8 cellular contexts compared by ENCODE assay signal in the genomic region with DNA sequence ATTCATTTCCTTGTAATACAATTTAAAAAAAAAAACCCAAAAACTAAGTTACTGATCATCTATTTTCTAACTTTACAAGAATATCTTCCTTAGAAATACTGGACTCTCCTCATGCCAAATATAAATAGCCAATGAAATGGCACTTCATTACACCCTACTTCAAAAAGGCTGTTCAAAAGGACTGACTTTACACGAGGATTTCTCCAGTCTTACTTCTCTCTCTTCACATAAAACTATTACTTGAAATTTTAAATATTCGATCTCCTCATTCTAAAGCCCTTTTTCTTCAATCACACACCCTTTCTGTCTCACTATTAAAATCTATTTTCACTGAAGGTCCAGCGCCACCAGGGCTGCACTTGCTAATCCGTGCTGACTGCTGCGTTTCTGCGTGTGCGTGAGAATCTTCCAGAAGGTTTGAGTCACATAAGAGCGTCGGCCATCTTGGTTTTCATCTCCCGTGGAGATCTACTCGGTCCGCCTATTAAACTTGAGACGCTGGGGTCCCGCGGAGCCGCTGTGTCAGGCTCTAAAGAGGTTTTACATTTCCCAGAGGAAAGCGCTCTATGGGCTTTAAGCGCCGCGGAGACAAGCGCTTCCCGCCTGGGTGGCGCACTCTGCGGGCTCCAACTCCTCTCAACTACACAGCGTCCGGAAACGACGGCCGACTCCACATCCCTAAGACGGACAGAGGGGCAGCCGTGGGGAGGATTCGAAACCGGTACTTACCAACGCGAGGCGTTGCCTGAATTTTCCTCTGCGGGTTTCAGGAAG. TPM values are rescaled to one million over a fixed set of nuclear protein-coding genes. Genes with fewer than 3 reads are reported as not detected.
DNase-seq lines count a peak whose midpoint lies in the region; ATAC-seq lines count a peak whose summit lies in the region.

No MANE protein-coding gene starts in this region.

- peaks cover 7 to 37% of the 10 kb centered on the region in 2 donors for H3K9me3 Mint-ChIP-seq in effector memory CD8-positive, alpha-beta T cell

- peaks cover 10% of the 10 kb centered on the region for H3K9me3 ChIP-seq in mesenchymal stem cell (ENCODE audit: control insufficient read depth, low read length)

- no peak overlapping the region for H2BK120ac ChIP-seq in mesenchymal stem cell (ENCODE audit: low read depth, low read length)

- peak; percentile 19 for ATAC-seq in GM19025 (IDR thresholded peaks at IDR 0.05; ENCODE audit: low read depth, unreplicated experiment)
- peak; percentile 33 for ATAC-seq in HG03460 (IDR thresholded peaks at IDR 0.05; ENCODE audit: unreplicated experiment)
- ATAC-seq in effector memory CD8-positive, alpha-beta T cell (replicated peaks) = peak; percentile 29

- H2BK15ac ChIP-seq in mesenchymal stem cell (ENCODE audit: low read depth, poor library complexity, severe bottlenecking) = no peak overlapping the region

- peak overlapping the region; percentile 84 for H3K27ac ChIP-seq in mesenchymal stem cell (ENCODE audit: low read length, poor library complexity, severe bottlenecking)

- peak overlapping the region; percentile 96 to 98 for H3K27ac Mint-ChIP-seq in effector memory CD8-positive, alpha-beta T cell

- H3K4me3 Mint-ChIP-seq in effector memory CD8-positive, alpha-beta T cell = peak overlapping the region; percentile 85 to 92

- H3K36me3 ChIP-seq in mesenchymal stem cell (ENCODE audit: control insufficient read depth in 1 of 2, insufficient read depth in 2 of 2, low read depth in 1 of 2, low read length in 2 of 2) = peaks cover 0 to 9% of the 10 kb centered on the region in 2 experiments

- H2AK5ac ChIP-seq in mesenchymal stem cell (ENCODE audit: low read length, severe bottlenecking) = no peak overlapping the region

- no peaks in the 10 kb centered on the region for H3K27me3 ChIP-seq in mesenchymal stem cell (ENCODE audit: control insufficient read depth in 1 of 2, insufficient read depth in 1 of 2, low read length in 2 of 2)

- H4K8ac ChIP-seq in mesenchymal stem cell (ENCODE audit: low read length) = no peak overlapping the region

- peak overlapping the region; percentile 36 for H2AFZ ChIP-seq in mesenchymal stem cell (ENCODE audit: low read depth, low read length)

- peaks cover 25% of the 10 kb centered on the region for H3K36me3 Mint-ChIP-seq in effector memory CD8-positive, alpha-beta T cell (ENCODE audit: insufficient read depth)

- no peak overlapping the region for H3K14ac ChIP-seq in mesenchymal stem cell (ENCODE audit: low read length in 2 of 2)

- H3K18ac ChIP-seq in mesenchymal stem cell (ENCODE audit: low read depth in 1 of 2, low read length in 2 of 2) = peak overlapping the region in 1 of 2 experiments; percentile 76

- no peaks in the 10 kb centered on the region for H3K4me1 ChIP-seq in mesenchymal stem cell (ENCODE audit: control insufficient read depth, insufficient read depth, low read depth, low read length)

- H3K23ac ChIP-seq in mesenchymal stem cell (ENCODE audit: low read length in 2 of 2) = no peak overlapping the region

- H4K91ac ChIP-seq in mesenchymal stem cell (ENCODE audit: low read length) = no peak overlapping the region

- DNase-seq in AG08395 (ENCODE audit: low spot score) (peak; percentile 61), NCI-H82 (lab: John Stamatoyannopoulos, UW) (peak; percentile 81), mesenchymal stem cell (peak; percentile 89)
- peak; percentile 24 to 36 (median 33) for DNase-seq in activated CD8-positive, alpha-beta memory T cell treated with anti-CD3 and anti-CD28 coated beads for 48 hours (ENCODE audit: low read depth in 2 of 3, low spot score in 2 of 3)
- DNase-seq in effector memory CD8-positive, alpha-beta T cell = peak; percentile 49 to 67 (median 53)
- peak; percentile 10 for DNase-seq in stimulated activated CD8-positive, alpha-beta memory T cell treated with anti-CD3 and anti-CD28 coated beads, Interleukin-12 subunit alpha, Interleukin-12 subunit beta, amount 100 ng/mL, for 24 hours (ENCODE audit: extremely low read depth)

- H3K4me1 Mint-ChIP-seq in effector memory CD8-positive, alpha-beta T cell (ENCODE audit: low read depth in 2 of 2) = peaks cover 32 to 37% of the 10 kb centered on the region in 2 donors

- WGBS in mesenchymal stem cell = 50% methylated on average over 37 of the region's 37 CpGs

- H3K79me1 ChIP-seq in mesenchymal stem cell (replicated peaks; ENCODE audit: low read length, poor library complexity, severe bottlenecking) = no peaks in the 10 kb centered on the region

- no peak overlapping the region for H2BK12ac ChIP-seq in mesenchymal stem cell (ENCODE audit: low read length in 2 of 2)

- peak overlapping the region in 1 of 2 experiments; percentile 54 for H3K4ac ChIP-seq in mesenchymal stem cell (ENCODE audit: low read depth in 1 of 2, low read length in 2 of 2)

- H3K27me3 Mint-ChIP-seq in effector memory CD8-positive, alpha-beta T cell = peaks cover under 1 to 6% of the 10 kb centered on the region in 2 donors

- peak overlapping the region; percentile 64 for H3K4me2 ChIP-seq in mesenchymal stem cell (ENCODE audit: low read length, poor library complexity, severe bottlenecking)

- H3K9ac ChIP-seq in mesenchymal stem cell (ENCODE audit: low read length) = peak overlapping the region; percentile 98

- H2BK5ac ChIP-seq in mesenchymal stem cell (ENCODE audit: low read depth, low read length, poor library complexity, severe bottlenecking) = no peak overlapping the region

- H3K4me3 ChIP-seq in mesenchymal stem cell (ENCODE audit: insufficient read depth in 1 of 2, low read depth in 1 of 2, low read length in 2 of 2) = peak overlapping the region; percentile 69 to 98

RNA-seq across cellular contexts. Expression of a gene that starts 0.6 kb away (rescaled TPM):
- 13.3 TPM for polyA plus RNA-seq in mesenchymal stem cell (2013, experiment 1 of 2)
- polyA plus RNA-seq in mesenchymal stem cell (2013, experiment 2 of 2) = 13.4 TPM

Comparison
In these comparisons a context has a peak if more than half of its experiments do, and no peak if none do; other contexts are left out.
1. Peak in every context shown above with its lines: DNase-seq, ATAC-seq, H3K4me3 ChIP-seq and H3K27ac ChIP-seq.
2. DNase-seq: peak in every context shown above with its lines; median percentile 89 in mesenchymal stem cell; 81 in NCI-H82; 61 in AG08395; 53 in effector memory CD8-positive, alpha-beta T cell; 33 in activated CD8-positive, alpha-beta memory T cell treated with anti-CD3 and anti-CD28 coated beads for 48 hours; 10 in stimulated activated CD8-positive, alpha-beta memory T cell treated with anti-CD3 and anti-CD28 coated beads, Interleukin-12 subunit alpha, Interleukin-12 subunit beta, amount 100 ng/mL, for 24 hours.